Comparison of ENCODE assay signal across 30 cellular contexts in the genomic region with DNA sequence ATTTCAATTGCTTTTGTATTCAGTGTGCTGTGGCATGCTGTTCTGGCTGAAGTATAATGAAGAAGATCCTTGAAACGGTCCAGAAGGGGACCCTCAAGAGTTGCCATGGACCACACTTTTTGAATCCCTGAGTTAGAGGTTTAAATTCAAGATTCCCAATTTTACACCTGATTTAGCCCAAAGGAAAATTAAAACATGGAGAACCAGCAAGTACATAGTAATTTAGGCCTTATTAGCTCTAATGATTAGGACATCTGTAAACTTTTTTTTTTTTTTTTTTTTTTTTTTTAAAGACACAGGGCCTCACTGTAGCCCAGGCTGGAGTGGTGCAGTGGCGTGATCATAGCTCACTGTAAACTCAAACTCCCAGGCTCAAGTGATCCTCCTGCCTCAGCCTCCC.
"Had no signal": no experiment of that assay in that cellular context is flagged by ENCODE, and none has a peak within 500 bp of the region (broad histone marks: within the 10 kb centered on the region; RNA-seq: fewer than 3 reads in every experiment).

No MANE protein-coding gene starts in this region.

- ATAC-seq: activated CD4-positive, CD25-positive, alpha-beta regulatory T cell treated with anti-CD3 and anti-CD28 coated beads, Interleukin-2, amount 50 U/mL, for 24 hours; activated CD8-positive, alpha-beta memory T cell treated with anti-CD3 and anti-CD28 coated beads, Interleukin-2, amount 10 ng/mL, durations not matched to agents 7 days and 5 days; activated CD8-positive, alpha-beta T cell treated with anti-CD3 and anti-CD28 coated beads, Interleukin-2, amount 10 ng/mL, durations not matched to agents 7 days and 5 days; T-helper 17 cell had no signal

- H3K36me3 ChIP-seq: brain microvascular endothelial cell, esophagus squamous epithelium had no signal

- H3K27ac Mint-ChIP-seq: activated B cell treated with CpG ODN at 0.5 μM for 24 hours; activated CD4-positive, alpha-beta memory T cell treated with anti-CD3 and anti-CD28 coated beads for 36 hours; activated CD8-positive, alpha-beta memory T cell treated with anti-CD3 and anti-CD28 coated beads, Interleukin-2, amount 10 ng/mL, durations not matched to agents 7 days and 5 days; activated CD8-positive, alpha-beta T cell treated with anti-CD3 and anti-CD28 coated beads, Interleukin-2, amount 10 ng/mL, durations not matched to agents 7 days and 5 days; activated naive CD8-positive, alpha-beta T cell; activated T-helper 1 cell treated with anti-CD3 and anti-CD28 coated beads, Interleukin-12 subunit alpha, Interleukin-12 subunit beta, Interleukin-2, Interleukin-4 antibody, amounts not matched to agents 30 ng/mL and 10 ng/mL and 1 ng/mL, durations not matched to agents 14 hours and 24 hours and 36 hours; activated T-helper 2 cell treated with anti-CD3 and anti-CD28 coated beads, Interferon-gamma antibody, Interleukin-2, Interleukin-4, amounts not matched to agents 10 μg/mL and 5 μg/mL and 100 μg/mL, durations not matched to agents 14 hours and 24 hours and 36 hours; T-helper 17 cell; T-helper 2 cell treated with Interferon-gamma antibody and Interleukin-4, amounts not matched to agents 5 μg/mL and 100 μg/mL, for 36 hours had no signal

- H3K9me3 Mint-ChIP-seq: activated B cell treated with CpG ODN at 0.5 μM for 24 hours; activated CD4-positive, alpha-beta memory T cell treated with anti-CD3 and anti-CD28 coated beads for 36 hours; activated T-helper 1 cell treated with anti-CD3 and anti-CD28 coated beads, Interleukin-12 subunit alpha, Interleukin-12 subunit beta, Interleukin-2, Interleukin-4 antibody, amounts not matched to agents 30 ng/mL and 10 ng/mL and 1 ng/mL, durations not matched to agents 14 hours and 24 hours and 36 hours; activated T-helper 2 cell treated with anti-CD3 and anti-CD28 coated beads, Interferon-gamma antibody, Interleukin-2, Interleukin-4, amounts not matched to agents 10 μg/mL and 5 μg/mL and 100 μg/mL, durations not matched to agents 14 hours and 24 hours and 36 hours; central memory CD8-positive, alpha-beta T cell; T-helper 2 cell treated with Interferon-gamma antibody and Interleukin-4, amounts not matched to agents 5 μg/mL and 100 μg/mL, for 36 hours had no signal

- H3K9me3 ChIP-seq: esophagus squamous epithelium had no signal

- H3K27ac ChIP-seq: brain microvascular endothelial cell, epithelial cell of prostate, esophagus squamous epithelium, WERI-Rb-1 had no signal

- H3K27me3 ChIP-seq: brain microvascular endothelial cell, esophagus squamous epithelium had no signal

- H3K4me3 ChIP-seq: esophagus squamous epithelium had no signal

- DNase-seq: activated B cell treated with CpG ODN at 0.5 μM for 24 hours; activated CD4-positive, alpha-beta memory T cell treated with anti-CD3 and anti-CD28 coated beads for 36 hours; activated CD4-positive, alpha-beta T cell treated with anti-CD3 and anti-CD28 coated beads for 48 hours; activated CD8-positive, alpha-beta memory T cell treated with anti-CD3 and anti-CD28 coated beads, Interleukin-2, amount 10 ng/mL, durations not matched to agents 7 days and 5 days; activated CD8-positive, alpha-beta memory T cell treated with anti-CD3 and anti-CD28 coated beads, Interleukin-2, amount 50 U/mL, for 4 hours; activated CD8-positive, alpha-beta T cell treated with anti-CD3 and anti-CD28 coated beads, Interleukin-2, amount 10 ng/mL, durations not matched to agents 7 days and 5 days; activated effector memory CD4-positive, alpha-beta T cell treated with anti-CD3 and anti-CD28 coated beads, Interleukin-2, amount 50 U/mL, for 16 hours; activated naive CD4-positive, alpha-beta T cell treated with anti-CD3 and anti-CD28 coated beads, Interleukin-2, amount 50 U/mL, for 16 hours; activated naive CD4-positive, alpha-beta T cell treated with Interleukin-2 at 50 U/mL for 16 hours; activated T-cell treated with anti-CD3 and anti-CD28 coated beads, Interleukin-2, amount 50 U/mL, for 1 hour; activated T-cell treated with anti-CD3 and anti-CD28 coated beads, Interleukin-2, amount 50 U/mL, for 48 hours; amniotic stem cell; anterior cingulate cortex; brain microvascular endothelial cell; cortex of kidney; dermis blood vessel endothelial cell; effector CD8-positive, alpha-beta T cell; esophagus squamous epithelium; head of caudate nucleus; T-helper 1 cell; T-helper 17 cell; T1000; WERI-Rb-1 had no signal

- H3K4me1 Mint-ChIP-seq: activated B cell treated with CpG ODN at 0.5 μM for 24 hours; central memory CD8-positive, alpha-beta T cell had no signal

- H3K36me3 Mint-ChIP-seq: activated CD4-positive, alpha-beta memory T cell treated with anti-CD3 and anti-CD28 coated beads for 36 hours; activated CD8-positive, alpha-beta memory T cell treated with anti-CD3 and anti-CD28 coated beads, Interleukin-2, amount 10 ng/mL, durations not matched to agents 7 days and 5 days; activated naive CD8-positive, alpha-beta T cell had no signal

- H3K27me3 Mint-ChIP-seq: activated B cell treated with CpG ODN at 0.5 μM for 24 hours; activated CD4-positive, alpha-beta memory T cell treated with anti-CD3 and anti-CD28 coated beads for 36 hours; activated naive CD8-positive, alpha-beta T cell; central memory CD8-positive, alpha-beta T cell had no signal

- H3K4me3 Mint-ChIP-seq: activated B cell treated with CpG ODN at 0.5 μM for 24 hours; activated CD4-positive, alpha-beta memory T cell treated with anti-CD3 and anti-CD28 coated beads for 36 hours; activated CD8-positive, alpha-beta memory T cell treated with anti-CD3 and anti-CD28 coated beads, Interleukin-2, amount 10 ng/mL, durations not matched to agents 7 days and 5 days; activated CD8-positive, alpha-beta T cell treated with anti-CD3 and anti-CD28 coated beads, Interleukin-2, amount 10 ng/mL, durations not matched to agents 7 days and 5 days; activated naive CD8-positive, alpha-beta T cell; activated T-helper 1 cell treated with anti-CD3 and anti-CD28 coated beads, Interleukin-12 subunit alpha, Interleukin-12 subunit beta, Interleukin-2, Interleukin-4 antibody, amounts not matched to agents 30 ng/mL and 10 ng/mL and 1 ng/mL, durations not matched to agents 14 hours and 24 hours and 36 hours; central memory CD8-positive, alpha-beta T cell; T-helper 17 cell; T-helper 2 cell treated with Interferon-gamma antibody and Interleukin-4, amounts not matched to agents 5 μg/mL and 100 μg/mL, for 36 hours had no signal
